In genomic region chr10:11593612-11594011, GRCh38 we compare ENCODE assay signal across 33 cellular contexts.
"Had no signal": no experiment of that assay in that cellular context is flagged by ENCODE, and none has a peak within 500 bp of the region (broad histone marks: within the 10 kb centered on the region; RNA-seq: fewer than 3 reads in every experiment).

No MANE protein-coding gene starts in this region.

- DNase-seq: activated CD4-positive, alpha-beta T cell treated with anti-CD3 and anti-CD28 coated beads for 4 hours; activated CD4-positive, alpha-beta T cell treated with anti-CD3 and anti-CD28 coated beads, Interleukin-2, amount 50 U/mL, for 4 hours; activated effector memory CD4-positive, alpha-beta T cell treated with anti-CD3 and anti-CD28 coated beads, Interleukin-2, amount 50 U/mL, for 16 hours; activated naive CD4-positive, alpha-beta T cell treated with anti-CD3 and anti-CD28 coated beads for 36 hours; activated naive CD8-positive, alpha-beta T cell treated with anti-CD3 and anti-CD28 coated beads for 36 hours; activated T-cell treated with anti-CD3 and anti-CD28 coated beads for 4 hours; adrenal gland; aorta; body of pancreas; cerebellar nuclear complex; cortex of kidney; foreskin fibroblast; kidney glomerular epithelial cell; left ventricle myocardium inferior; mammary epithelial cell; naive thymus-derived CD8-positive, alpha-beta T cell; nucleus accumbens; pancreas; psoas muscle; stimulated activated CD4-positive, alpha-beta T cell treated with anti-CD3 and anti-CD28 coated beads, Interleukin-15, amount 100 ng/mL, for 24 hours; stimulated activated CD4-positive, alpha-beta T cell treated with anti-CD3 and anti-CD28 coated beads, Interleukin-2, amount 100 ng/mL, for 24 hours; stimulated activated naive CD4-positive, alpha-beta T cell; SW 1271; T-helper 9 cell had no signal

- H3K27ac ChIP-seq: body of pancreas, left ventricle myocardium inferior, pancreas, psoas muscle, right atrium auricular region, tibial nerve, VCaP had no signal

- H3K9me3 Mint-ChIP-seq: activated naive CD4-positive, alpha-beta T cell treated with anti-CD3 and anti-CD28 coated beads for 36 hours; activated naive CD8-positive, alpha-beta T cell treated with anti-CD3 and anti-CD28 coated beads for 36 hours; activated T-helper 1 cell treated with anti-CD3 and anti-CD28 coated beads, Interleukin-12 subunit alpha, Interleukin-12 subunit beta, Interleukin-2, Interleukin-4 antibody, amounts not matched to agents 30 ng/mL and 10 ng/mL and 1 ng/mL, durations not matched to agents 14 hours and 24 hours and 36 hours; mesothelial cell of epicardium; naive thymus-derived CD8-positive, alpha-beta T cell; neural crest cell; T-helper 1 cell treated with Interleukin-12 subunit alpha and Interleukin-12 subunit beta and Interleukin-4 antibody, amounts not matched to agents 30 μg/mL and 1 μg/mL, for 36 hours had no signal

- H3K27me3 ChIP-seq: adrenal gland, body of pancreas, pancreas, right atrium auricular region, tibial nerve had no signal

- H3K4me3 ChIP-seq: adrenal gland, body of pancreas, left ventricle myocardium inferior, pancreas, psoas muscle, right atrium auricular region, smooth muscle cell, tibial nerve had no signal

- H3K9me3 ChIP-seq: adrenal gland, body of pancreas, left ventricle myocardium inferior, pancreas, psoas muscle, right atrium auricular region, tibial nerve had no signal

- H3K4me1 ChIP-seq: pancreas, psoas muscle had no signal

- H3K27ac Mint-ChIP-seq: activated naive CD4-positive, alpha-beta T cell treated with anti-CD3 and anti-CD28 coated beads for 36 hours; activated naive CD8-positive, alpha-beta T cell treated with anti-CD3 and anti-CD28 coated beads for 36 hours; activated T-helper 1 cell treated with anti-CD3 and anti-CD28 coated beads, Interleukin-12 subunit alpha, Interleukin-12 subunit beta, Interleukin-2, Interleukin-4 antibody, amounts not matched to agents 30 ng/mL and 10 ng/mL and 1 ng/mL, durations not matched to agents 14 hours and 24 hours and 36 hours; mesothelial cell of epicardium; T-helper 1 cell treated with Interleukin-12 subunit alpha and Interleukin-12 subunit beta and Interleukin-4 antibody, amounts not matched to agents 30 μg/mL and 1 μg/mL, for 36 hours had no signal

- ATAC-seq: body of pancreas; esophagus mucosa; naive thymus-derived CD8-positive, alpha-beta T cell; pancreas; psoas muscle had no signal

- H3K4me3 Mint-ChIP-seq: activated naive CD4-positive, alpha-beta T cell treated with anti-CD3 and anti-CD28 coated beads for 36 hours; activated naive CD8-positive, alpha-beta T cell treated with anti-CD3 and anti-CD28 coated beads for 36 hours; activated T-helper 1 cell treated with anti-CD3 and anti-CD28 coated beads, Interleukin-12 subunit alpha, Interleukin-12 subunit beta, Interleukin-2, Interleukin-4 antibody, amounts not matched to agents 30 ng/mL and 10 ng/mL and 1 ng/mL, durations not matched to agents 14 hours and 24 hours and 36 hours; mesothelial cell of epicardium; naive thymus-derived CD8-positive, alpha-beta T cell; neural crest cell; T-helper 1 cell treated with Interleukin-12 subunit alpha and Interleukin-12 subunit beta and Interleukin-4 antibody, amounts not matched to agents 30 μg/mL and 1 μg/mL, for 36 hours had no signal

- H3K36me3 ChIP-seq: adrenal gland, left ventricle myocardium inferior, pancreas, right atrium auricular region, tibial nerve had no signal

- H3K27me3 Mint-ChIP-seq: activated naive CD8-positive, alpha-beta T cell treated with anti-CD3 and anti-CD28 coated beads for 36 hours; naive thymus-derived CD8-positive, alpha-beta T cell had no signal
